7 cellular contexts compared by ENCODE assay signal in the genomic region with DNA sequence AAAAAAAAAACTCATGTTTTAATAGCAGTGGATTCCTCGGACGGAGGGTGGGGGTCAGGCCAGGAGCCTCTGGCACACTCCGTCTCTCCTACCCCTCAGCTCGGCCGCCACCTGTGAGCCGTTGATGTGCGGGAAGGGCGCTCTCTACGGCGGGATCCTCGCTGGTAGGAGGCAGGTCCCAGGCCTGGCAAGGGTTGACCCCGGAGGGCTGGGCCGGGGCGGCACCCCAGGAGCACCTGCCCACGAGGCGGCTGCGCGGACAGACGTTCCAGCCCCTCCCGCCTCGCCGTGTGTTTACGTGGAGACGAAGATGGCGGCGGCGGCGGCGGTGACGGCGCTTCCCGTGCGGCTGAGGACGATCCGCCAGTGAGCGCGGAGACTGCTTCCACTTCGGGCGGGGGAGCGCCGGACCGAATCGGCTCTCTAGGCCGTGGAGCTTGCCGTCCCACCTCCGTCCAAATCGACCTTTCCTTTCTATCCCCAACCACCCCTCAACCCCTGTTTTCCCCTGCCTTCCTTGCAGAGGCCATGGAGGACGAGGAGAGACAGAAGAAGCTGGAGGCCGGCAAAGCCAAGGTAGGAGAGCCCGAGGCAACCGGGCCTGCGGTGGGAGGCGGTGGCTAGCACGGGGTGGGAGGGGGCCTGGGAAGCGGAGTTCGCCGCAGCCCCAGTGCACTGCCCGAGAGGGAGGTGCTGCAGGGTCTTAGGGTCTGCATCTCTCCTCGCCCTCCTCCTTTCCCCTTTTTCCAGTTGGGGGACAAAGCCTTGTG. TPM values are rescaled to one million over a fixed set of nuclear protein-coding genes. Genes with fewer than 3 reads are reported as not detected.
DNase-seq lines count a peak whose midpoint lies in the region; ATAC-seq, FAIRE-seq and TF ChIP-seq lines count a peak whose summit lies in the region.

Gene AKAP9, plus strand, starts transcription at position 291 of the 770 bp plus-strand sequence. Its CDS starts 238 bp downstream, at position 529.

- H4K20me1 ChIP-seq in astrocyte (ENCODE audit: insufficient read depth, low read length), result peaks cover 24% of the 10 kb centered on the region

- H3K27ac Mint-ChIP-seq in astrocyte (ENCODE audit: unreplicated experiment), result peak within 1 kb of the TSS; percentile 84

- H2AFZ ChIP-seq in astrocyte (ENCODE audit: low read depth, low read length), result peak within 1 kb of the TSS; percentile 94

- peak; percentile 79 for ATAC-seq in GM18499 (IDR thresholded peaks at IDR 0.05; ENCODE audit: insufficient read depth, unreplicated experiment)
- peak; percentile 93 for ATAC-seq in HG02852 (IDR thresholded peaks at IDR 0.05; ENCODE audit: unreplicated experiment)
- ATAC-seq in sciatic nerve, result peak; percentile 96

- no peaks in the 10 kb centered on the region for H3K36me3 ChIP-seq in astrocyte (ENCODE audit: insufficient read depth, low read length)

- no peaks in the 10 kb centered on the region for H3K27me3 Mint-ChIP-seq in astrocyte (ENCODE audit: low read depth, unreplicated experiment)

- peaks cover 11% of the 10 kb centered on the region for H3K4me1 Mint-ChIP-seq in astrocyte (ENCODE audit: low read depth, unreplicated experiment)

- peak within 1 kb of the TSS; percentile 97 for H3K4me2 ChIP-seq in astrocyte (ENCODE audit: low read length)

- H3K4me3 Mint-ChIP-seq in astrocyte (ENCODE audit: unreplicated experiment), result peak within 1 kb of the TSS; percentile 93

- no peak for TF ChIP-seq CTCF in astrocyte (IDR thresholded peaks at IDR 0.05; ENCODE audit: insufficient read depth, low read depth, low read length)

- peak within 1 kb of the TSS; percentile 97 for H3K4me3 ChIP-seq in astrocyte (ENCODE audit: insufficient read depth, low read depth, low read length)

- peak; percentile 96 for DNase-seq in NCI-H146 (lab: John Stamatoyannopoulos, UW)
- DNase-seq in T-helper 22 cell (ENCODE audit: low read depth), result peak; percentile 81
- peak; percentile 63 for DNase-seq in astrocyte (ENCODE audit: low read depth)
- DNase-seq in hippocampal formation (lab: John Stamatoyannopoulos, UW), result peak; percentile 59 to 79
- peak; percentile 90 for DNase-seq in sciatic nerve (ENCODE audit: low spot score)

- H3K27me3 ChIP-seq in astrocyte (ENCODE audit: insufficient read depth, low read length), result no peaks in the 10 kb centered on the region

- peak within 1 kb of the TSS; percentile 94 for H3K27ac ChIP-seq in astrocyte (ENCODE audit: low read depth, low read length)

- no peak for FAIRE-seq in astrocyte (lab: Jason Lieb, UNC)

- peak within 1 kb of the TSS; percentile 97 for H3K9ac ChIP-seq in astrocyte (ENCODE audit: low read length)

- H3K36me3 Mint-ChIP-seq in astrocyte (ENCODE audit: low read depth, unreplicated experiment), result no peaks in the 10 kb centered on the region

- peaks cover 5% of the 10 kb centered on the region for H3K4me1 ChIP-seq in astrocyte (ENCODE audit: insufficient read depth, low read length)

- no peaks in the 10 kb centered on the region for H3K9me3 ChIP-seq in astrocyte (ENCODE audit: insufficient read depth, low read depth, low read length)

- intact Hi-C loops in sciatic nerve (cut with DNase I), result no loop called here

- H3K9me3 Mint-ChIP-seq in astrocyte (ENCODE audit: unreplicated experiment), result no peaks in the 10 kb centered on the region

- peaks cover 57% of the 10 kb centered on the region for H3K79me2 ChIP-seq in astrocyte (ENCODE audit: insufficient read depth, low read length)

RNA-seq across cellular contexts. Expression of gene AKAP9, which starts in this region (rescaled TPM):
- 51.6 and 55.6 TPM in 2 replicates for total RNA-seq in astrocyte
- total RNA-seq in sciatic nerve, result 84.5 TPM

Comparison
In these comparisons a context has a peak if more than half of its experiments do, and no peak if none do; other contexts are left out.
1. Peak in every context shown above with its lines: DNase-seq, ATAC-seq, H3K4me3 ChIP-seq and H3K27ac ChIP-seq.